Comparison of ENCODE assay signal across 16 cellular contexts in genomic region chr1:51733793-51734522, GRCh38.
DNase-seq lines count a peak whose midpoint lies in the region; ATAC-seq, FAIRE-seq and TF ChIP-seq lines count a peak whose summit lies in the region.
"Had no signal": no experiment of that assay in that cellular context is flagged by ENCODE, and none has a peak within 500 bp of the region (broad histone marks: within the 10 kb centered on the region; RNA-seq: fewer than 3 reads in every experiment).

No MANE protein-coding gene starts in this region.

- H3K36me3 ChIP-seq in hepatocyte (replicated peaks; ENCODE audit: insufficient read depth, low read depth) (no peaks in the 10 kb centered on the region), small intestine (ENCODE audit: control insufficient read depth in 2 of 2, insufficient read depth in 2 of 2, low read length in 2 of 2) (no peaks in the 10 kb centered on the region)
- H3K36me3 ChIP-seq: BLaER1, tibial nerve had no signal

- H2AFZ ChIP-seq in hepatocyte = no peak overlapping the region

- H3K9me3 ChIP-seq in hepatocyte (ENCODE audit: low read depth) = no peaks in the 10 kb centered on the region
- no peaks in the 10 kb centered on the region for H3K9me3 ChIP-seq in small intestine (ENCODE audit: control insufficient read depth, low read depth)
- H3K9me3 ChIP-seq: BLaER1, tibial nerve had no signal

- H3K4me2 ChIP-seq in hepatocyte = peak overlapping the region; percentile 24

- H3K4me1 ChIP-seq in hepatocyte (ENCODE audit: insufficient read depth) = peaks cover 35% of the 10 kb centered on the region
- peaks cover under 1 to 6% of the 10 kb centered on the region in 2 donors for H3K4me1 ChIP-seq in small intestine (ENCODE audit: control insufficient read depth in 2 of 2, insufficient read depth in 1 of 2, low read depth in 1 of 2, low read length in 1 of 2)

- no peak for TF ChIP-seq CTCF in hepatocyte (IDR thresholded peaks at IDR 0.05; ENCODE audit: poor library complexity)
- no peak for TF ChIP-seq CTCF in omental fat pad (IDR thresholded peaks at IDR 0.05)

- H3K27me3 Mint-ChIP-seq in stimulated activated naive CD8-positive, alpha-beta T cell treated with anti-CD3 and anti-CD28 coated beads, Interleukin-15, amount 100 ng/mL, for 72 hours = no peaks in the 10 kb centered on the region
- H3K27me3 Mint-ChIP-seq: activated naive CD8-positive, alpha-beta T cell treated with anti-CD3 and anti-CD28 coated beads, Interleukin-2, amount 50 U/mL, for 24 hours; T-cell had no signal

- H3K79me2 ChIP-seq in hepatocyte = peaks cover 84% of the 10 kb centered on the region

- no peak for ATAC-seq in HG03571 (IDR thresholded peaks at IDR 0.05; ENCODE audit: unreplicated experiment)
- ATAC-seq in omental fat pad (ENCODE audit: low FRiP score) = no peak
- no peak for ATAC-seq in stimulated activated naive CD8-positive, alpha-beta T cell treated with anti-CD3 and anti-CD28 coated beads, Interleukin-15, amount 100 ng/mL, for 72 hours
- ATAC-seq: activated naive CD8-positive, alpha-beta T cell treated with anti-CD3 and anti-CD28 coated beads, Interleukin-2, amount 50 U/mL, for 24 hours; T-cell had no signal

- H3K4me3 Mint-ChIP-seq in stimulated activated naive CD8-positive, alpha-beta T cell treated with anti-CD3 and anti-CD28 coated beads, Interleukin-15, amount 100 ng/mL, for 72 hours = no peak overlapping the region
- H3K4me3 Mint-ChIP-seq: activated naive CD8-positive, alpha-beta T cell treated with anti-CD3 and anti-CD28 coated beads, Interleukin-2, amount 50 U/mL, for 24 hours had no signal

- 48% methylated on average over 7 of the region's 7 CpGs for WGBS in hepatocyte (ENCODE audit: low lambda C conversion rate, missing lambda C conversion rate)
- 71 to 80% (median 78%) methylated on average over 7 of the region's 7 CpGs for WGBS in small intestine, 3 donors

- peaks cover 56% of the 10 kb centered on the region for H3K4me1 Mint-ChIP-seq in stimulated activated naive CD8-positive, alpha-beta T cell treated with anti-CD3 and anti-CD28 coated beads, Interleukin-15, amount 100 ng/mL, for 72 hours

- no peak overlapping the region for H3K4me3 ChIP-seq in hepatocyte
- no peak overlapping the region for H3K4me3 ChIP-seq in small intestine (ENCODE audit: low read depth in 1 of 2, low read length in 2 of 2)
- H3K4me3 ChIP-seq: BLaER1, tibial nerve had no signal

- FAIRE-seq in H54 (lab: Jason Lieb, UNC) (peak; percentile 27), small intestine (lab: Jason Lieb, UNC) (no peak)

- H3K27ac ChIP-seq in hepatocyte (peak overlapping the region; percentile 43), small intestine (ENCODE audit: low read depth in 1 of 2, low read length in 1 of 2) (no peak overlapping the region)
- H3K27ac ChIP-seq: BLaER1 had no signal

- DNase-seq in H54 (ENCODE audit: insufficient read length, low spot score) (no peak), NCI-H774 (lab: John Stamatoyannopoulos, UW) (peak; percentile 45), hepatocyte (ENCODE audit: low spot score) (no peak), small intestine (peak; percentile 15), NCI-H2171 treated with DMSO at 0.1 percent for 48 hours (lab: John Stamatoyannopoulos, UW) (no peak), omental fat pad (ENCODE audit: low spot score) (no peak)
- DNase-seq in stimulated activated naive CD8-positive, alpha-beta T cell treated with anti-CD3 and anti-CD28 coated beads, Interleukin-15, amount 100 ng/mL, for 72 hours = no peak
- DNase-seq: activated CD4-positive, CD25-positive, alpha-beta regulatory T cell treated with anti-CD3 and anti-CD28 coated beads, Interleukin-2, amount 50 U/mL, for 72 hours; activated naive CD8-positive, alpha-beta T cell treated with anti-CD3 and anti-CD28 coated beads, Interleukin-2, amount 50 U/mL, for 24 hours; activated T-cell treated with anti-CD3 and anti-CD28 coated beads for 4 hours; DMS79; NCI-H1092 treated with DMSO at 0.1 percent for 48 hours; T-cell had no signal

- H3K27ac Mint-ChIP-seq in stimulated activated naive CD8-positive, alpha-beta T cell treated with anti-CD3 and anti-CD28 coated beads, Interleukin-15, amount 100 ng/mL, for 72 hours = no peak overlapping the region
- H3K27ac Mint-ChIP-seq: activated naive CD8-positive, alpha-beta T cell treated with anti-CD3 and anti-CD28 coated beads, Interleukin-2, amount 50 U/mL, for 24 hours had no signal

- no peaks in the 10 kb centered on the region for H3K9me3 Mint-ChIP-seq in stimulated activated naive CD8-positive, alpha-beta T cell treated with anti-CD3 and anti-CD28 coated beads, Interleukin-15, amount 100 ng/mL, for 72 hours
- H3K9me3 Mint-ChIP-seq: activated naive CD8-positive, alpha-beta T cell treated with anti-CD3 and anti-CD28 coated beads, Interleukin-2, amount 50 U/mL, for 24 hours; T-cell had no signal

- no peaks in the 10 kb centered on the region for H3K9me2 ChIP-seq in hepatocyte (replicated peaks; ENCODE audit: insufficient read depth)

- TF ChIP-seq POLR2A in H54 (IDR thresholded peaks at IDR 0.05; ENCODE audit: low read depth, low read length) = no peak

- peaks cover 19% of the 10 kb centered on the region for H4K20me1 ChIP-seq in hepatocyte (ENCODE audit: insufficient read depth, poor library complexity, severe bottlenecking)

- no peaks in the 10 kb centered on the region for H3K27me3 ChIP-seq in hepatocyte
- H3K27me3 ChIP-seq in small intestine (ENCODE audit: control insufficient read depth in 2 of 2, insufficient read depth in 2 of 2, low read length in 2 of 2) = no peaks in the 10 kb centered on the region
- H3K27me3 ChIP-seq: BLaER1, tibial nerve had no signal

Comparison
In these comparisons a context has a peak if more than half of its experiments do, and no peak if none do; other contexts are left out.
1. DNase-seq: peak in NCI-H774 (single experiment) and small intestine (single experiment); none in H54 (single experiment), hepatocyte (single experiment), NCI-H2171 treated with DMSO at 0.1 percent for 48 hours (single experiment), omental fat pad (single experiment) and stimulated activated naive CD8-positive, alpha-beta T cell treated with anti-CD3 and anti-CD28 coated beads, Interleukin-15, amount 100 ng/mL, for 72 hours (0 of 2).